25 cellular contexts compared by ENCODE assay signal in genomic region chr3:60774617-60775016, GRCh38.
A peak's percentile ranks its signal among the peaks of the same experiment; 100 is the strongest.
DNase-seq lines count a peak whose midpoint lies in the region; ATAC-seq, FAIRE-seq and TF ChIP-seq lines count a peak whose summit lies in the region.
"Had no signal": no experiment of that assay in that cellular context is flagged by ENCODE, and none has a peak within 500 bp of the region (broad histone marks: within the 10 kb centered on the region; RNA-seq: fewer than 3 reads in every experiment).

No MANE protein-coding gene starts in this region.

- H4K8ac ChIP-seq in H1 (ENCODE audit: extremely low read depth, insufficient read depth, low read length) = no peak overlapping the region

- H3K4me3 ChIP-seq in H1 (ENCODE audit: extremely low read depth in 1 of 4, insufficient read depth in 2 of 4, low read depth in 3 of 4, low read length in 4 of 4) = no peak overlapping the region
- H3K4me3 ChIP-seq in osteoblast (ENCODE audit: insufficient read depth, low read length) = no peak overlapping the region
- H3K4me3 ChIP-seq: HAP-1 had no signal

- intact Hi-C loops in posterior cingulate gyrus (cut with DNase I) = no loop called here

- no peak overlapping the region for H2AK5ac ChIP-seq in H1 (ENCODE audit: low read depth, low read length)

- no peak for TF ChIP-seq EP300 in H1 (IDR thresholded peaks at IDR 0.05; ENCODE audit: borderline replicate concordance in 1 of 2, low read depth in 2 of 2, low read length in 2 of 2)

- H3K27ac ChIP-seq in H1 (ENCODE audit: low read depth, low read length) (no peak overlapping the region), osteoblast (ENCODE audit: low read depth, low read length) (no peak overlapping the region)

- peaks cover 23 to 26% of the 10 kb centered on the region in 2 experiments for H3K9me3 ChIP-seq in H1 (ENCODE audit: insufficient read depth in 2 of 2, low read depth in 1 of 2, low read length in 1 of 2)
- peaks cover 6% of the 10 kb centered on the region for H3K9me3 ChIP-seq in osteoblast (ENCODE audit: low read depth, low read length)
- H3K9me3 ChIP-seq: BE2C, HAP-1 had no signal

- CTCF ChIA-PET in H1 (lab: Charles Lee; ENCODE audit: partially characterized antibody) = interaction anchor here (1.5 kb wide), 1 partner anchor 31 kb away, joined by 3 read pairs; no protein-coding TSS in a partner anchor

- no peaks in the 10 kb centered on the region for H4K20me1 ChIP-seq in H1 (replicated peaks in 1 of 2; ENCODE audit: control insufficient read depth in 1 of 2, insufficient read depth in 2 of 2, low read length in 2 of 2)
- H4K20me1 ChIP-seq in osteoblast (ENCODE audit: insufficient read depth, low read length) = no peaks in the 10 kb centered on the region

- no peak overlapping the region for H2BK120ac ChIP-seq in H1 (replicated peaks; ENCODE audit: low read depth, low read length)

- no peak overlapping the region for H3K4ac ChIP-seq in H1 (replicated peaks; ENCODE audit: insufficient read length, low read depth, low read length)

- no peak overlapping the region for H4K5ac ChIP-seq in H1 (ENCODE audit: insufficient read length, low read depth, low read length)

- H3K4me2 ChIP-seq in H1 (ENCODE audit: insufficient read depth in 1 of 2, low read depth in 2 of 2, low read length in 2 of 2) = no peak overlapping the region
- no peak overlapping the region for H3K4me2 ChIP-seq in osteoblast (ENCODE audit: insufficient read depth, low read length)

- H3K79me1 ChIP-seq in H1 (ENCODE audit: low read depth, low read length) = no peaks in the 10 kb centered on the region

- no peak for TF ChIP-seq POLR2A in H1 (IDR thresholded peaks at IDR 0.05; ENCODE audit: control extremely low read depth in 1 of 2, low read depth in 2 of 2, low read length in 2 of 2)

- 94% methylated on average over 2 of the region's 2 CpGs; no CpG with 5 or more reads in 1 of the 2 experiments for WGBS in H1 (ENCODE audit: extremely low coverage in 1 of 2, insufficient coverage in 1 of 2, insufficient read length in 1 of 2, insufficient replicate concordance in 2 of 2, low coverage in 1 of 2, low lambda C conversion rate in 2 of 2, missing lambda C conversion rate in 1 of 2), 2 experiments

- H3K14ac ChIP-seq in H1 (ENCODE audit: insufficient read length) = no peak overlapping the region

- H3K79me2 ChIP-seq in H1 (ENCODE audit: control insufficient read depth in 1 of 2, insufficient read depth in 2 of 2, low read length in 2 of 2) (no peaks in the 10 kb centered on the region), osteoblast (ENCODE audit: insufficient read depth, low read length) (no peaks in the 10 kb centered on the region)

- H3K4me1 ChIP-seq in H1 (replicated peaks in 1 of 4; ENCODE audit: control insufficient read depth in 3 of 4, insufficient read depth in 4 of 4, low read length in 3 of 4) (peaks cover 0 to 15% (median 4%) of the 10 kb centered on the region in 4 experiments; a peak in 5 of 7 replicates), osteoblast (ENCODE audit: insufficient read depth, low read length) (no peaks in the 10 kb centered on the region)
- H3K4me1 ChIP-seq: BE2C had no signal

- no peak overlapping the region for H3K23ac ChIP-seq in H1 (ENCODE audit: insufficient read length)

- H3K56ac ChIP-seq in H1 (replicated peaks; ENCODE audit: insufficient read length, low read depth, low read length) = no peak overlapping the region

- H3K36me3 ChIP-seq in H1 (ENCODE audit: control insufficient read depth in 2 of 4, insufficient read depth in 4 of 4, low read length in 3 of 4) (no peaks in the 10 kb centered on the region; a peak in 1 of 8 replicates), osteoblast (ENCODE audit: insufficient read depth, low read length) (no peaks in the 10 kb centered on the region)
- H3K36me3 ChIP-seq: BE2C, HAP-1 had no signal

- no peak overlapping the region for H2BK5ac ChIP-seq in H1 (ENCODE audit: low read depth, low read length)

- H3K27me3 ChIP-seq in H1 (replicated peaks in 1 of 4; ENCODE audit: control insufficient read depth in 3 of 4, extremely low read depth in 1 of 4, insufficient read depth in 3 of 4, low read length in 3 of 4) (no peaks in the 10 kb centered on the region), osteoblast (ENCODE audit: insufficient read depth, low read length) (no peaks in the 10 kb centered on the region)
- H3K27me3 ChIP-seq: BE2C had no signal

- H2AFZ ChIP-seq in H1 (ENCODE audit: low read length) = no peak overlapping the region
- no peak overlapping the region for H2AFZ ChIP-seq in osteoblast (ENCODE audit: low read length)

- no peak for TF ChIP-seq RAD21 in H1 (IDR thresholded peaks at IDR 0.05 in 1 of 2, conservative IDR thresholded peaks at IDR 0.05 in 1 of 2; ENCODE audit: low read depth in 2 of 2, low read length in 2 of 2)

- DNase-seq in HT1080 (ENCODE audit: low read depth) (peak; percentile 35), RPMI7951 (ENCODE audit: low read depth) (peak; percentile 72), H1 (ENCODE audit: low read depth in 1 of 2, low spot score in 2 of 2) (no peak), osteoblast (ENCODE audit: insufficient read length, low spot score, missing footprints) (peak; percentile 21), posterior cingulate gyrus (no peak)
- DNase-seq: ACHN; BE2C; C1 segment of cervical spinal cord; CD4-positive, CD25-positive, alpha-beta regulatory T cell; CD8-positive, alpha-beta memory T cell; COR-L47; DMS 273 treated with DMSO at 0.1 percent for 48 hours; DMS53; DND-41; GOT3; Karpas-422; KBM-7 had no signal

- ATAC-seq in HG02798 (IDR thresholded peaks at IDR 0.05; ENCODE audit: poor library complexity, unreplicated experiment) = no peak
- no peak for ATAC-seq in GM18867 (IDR thresholded peaks at IDR 0.05; ENCODE audit: unreplicated experiment)
- no peak for ATAC-seq in GM18511 (IDR thresholded peaks at IDR 0.05; ENCODE audit: unreplicated experiment)
- ATAC-seq: HepG2 had no signal

- no peak overlapping the region for H3K18ac ChIP-seq in H1 (ENCODE audit: extremely low read depth, low read length)

- no peak for TF ChIP-seq CTCF in H1 (IDR thresholded peaks at IDR 0.05; ENCODE audit: control extremely low read depth in 1 of 3, insufficient read depth in 1 of 3, low read depth in 1 of 3, low read length in 3 of 3)
- TF ChIP-seq CTCF in osteoblast (IDR thresholded peaks at IDR 0.05; ENCODE audit: extremely low read depth, low read depth, low read length) = no peak

- H3K23me2 ChIP-seq in H1 (ENCODE audit: low read depth, low read length) = no peaks in the 10 kb centered on the region

- H2BK12ac ChIP-seq in H1 (ENCODE audit: low read depth, low read length) = no peak overlapping the region

- FAIRE-seq in H1 (lab: Jason Lieb, UNC) = no peak
- FAIRE-seq: A204.1, G401.6, GM12891, HepG2 had no signal

- POLR2A ChIA-PET in H1 (lab: Charles Lee; ENCODE audit: partially characterized antibody) = no interaction called here

- no peak overlapping the region for H2BK15ac ChIP-seq in H1 (ENCODE audit: low read length)

- H4K91ac ChIP-seq in H1 (replicated peaks; ENCODE audit: insufficient read length, low read length) = no peak overlapping the region

- no peak overlapping the region for H3K9ac ChIP-seq in H1 (replicated peaks in 1 of 4; ENCODE audit: extremely low read depth in 1 of 4, low read depth in 3 of 4, low read length in 3 of 4)

- peak overlapping the region; percentile 77; the same call in 1 of the 2 replicates for H2BK20ac ChIP-seq in H1 (ENCODE audit: low read length)

TF ChIP-seq in H1, 55 proteins besides CTCF, POLR2A, EP300 and RAD21:
- TF ChIP-seq USF2 (IDR thresholded peaks at IDR 0.05; ENCODE audit: low read length) (no peak), EZH2 (IDR thresholded peaks at IDR 0.05; ENCODE audit: low read depth, low read length, severe bottlenecking) (no peak)

Comparison
In these comparisons a context has a peak if more than half of its experiments do, and no peak if none do; other contexts are left out.
1. DNase-seq: peak in HT1080 (single experiment), RPMI7951 (single experiment) and osteoblast (single experiment); none in H1 (0 of 2) and posterior cingulate gyrus (0 of 10).